1 cellular context compared by ENCODE assay signal in the genomic region with DNA sequence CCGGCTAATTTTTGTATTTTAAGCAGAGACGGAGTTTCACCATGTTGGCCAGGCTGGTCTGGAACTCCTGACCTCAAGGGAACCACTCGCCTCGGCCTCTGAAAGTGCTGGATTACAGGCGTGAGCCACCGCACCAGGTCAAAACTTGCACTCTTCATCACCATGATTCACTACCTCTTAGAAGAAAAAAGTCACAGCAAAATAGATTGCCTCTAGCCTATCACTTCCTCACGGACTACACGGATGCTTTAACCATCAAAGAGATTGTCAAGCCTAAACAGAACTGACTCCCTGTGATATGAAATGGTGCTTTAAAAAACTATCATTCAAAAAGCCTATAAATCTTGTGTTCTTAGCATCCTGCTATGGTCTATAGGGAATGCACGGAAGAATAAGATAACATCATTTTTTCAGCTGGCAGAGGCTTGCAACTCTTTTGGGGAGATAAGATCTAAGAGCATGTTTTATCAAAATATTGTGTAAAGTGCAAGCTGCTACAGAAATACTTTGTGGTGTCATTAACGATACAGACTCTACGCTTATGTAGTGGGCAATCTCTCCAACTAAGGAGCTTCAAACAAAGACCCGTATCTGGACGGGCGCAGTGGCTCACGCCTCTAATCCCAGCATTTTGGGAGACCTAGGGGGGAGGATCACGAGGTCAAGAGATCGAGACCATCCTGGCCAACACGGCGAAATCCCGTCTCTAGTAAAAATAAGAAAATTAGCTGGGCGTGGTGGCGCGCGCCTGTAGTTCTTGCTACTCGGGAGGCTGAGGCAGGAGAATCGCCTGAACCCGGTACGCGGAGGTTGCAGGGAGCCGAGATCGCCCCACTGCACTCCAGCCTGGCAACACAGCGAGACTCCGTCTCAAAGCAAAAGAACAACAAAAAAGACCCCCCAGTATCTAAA.
A peak's percentile ranks its signal among the peaks of the same experiment; 100 is the strongest.
TF ChIP-seq lines count a peak whose summit lies in the region.

No MANE protein-coding gene starts in this region.

TF ChIP-seq in K562, 482 proteins besides CTCF, POLR2A, EP300 and RAD21 (continued from another document and continues in another):
- TF ChIP-seq ZBTB40 (IDR thresholded peaks at IDR 0.05) (0 out of 2 replicates have a peak, but pooled peaks have one; percentile 4), ZBTB40 (CRISPR knock-in tag; IDR thresholded peaks at IDR 0.05) (peak; percentile 4; the same call in 1 of the 2 replicates), FOXK1 (CRISPR knock-in tag; IDR thresholded peaks at IDR 0.05; ENCODE audit: borderline replicate concordance) (peak; percentile 65; the same call in 1 of the 2 replicates), SAFB2 (IDR thresholded peaks at IDR 0.05; ENCODE audit: borderline replicate concordance, low read depth, low read length, severe bottlenecking) (no peak), MTF1 (CRISPR knock-in tag; IDR thresholded peaks at IDR 0.05; ENCODE audit: borderline replicate concordance) (peak; percentile 63; the same call in 1 of the 2 replicates), BHLHE40 (IDR thresholded peaks at IDR 0.05; ENCODE audit: low read length) (no peak), POLR2AphosphoS5 (IDR thresholded peaks at IDR 0.05; ENCODE audit: control insufficient read depth, insufficient read depth, low read depth, low read length) (no peak), POLR3A (IDR thresholded peaks at IDR 0.05; ENCODE audit: borderline replicate concordance, extremely low read depth, insufficient read depth, insufficient read length) (peak; percentile 65), KDM1A (IDR thresholded peaks at IDR 0.05) (peak; percentile 53 to 60), NCOA6 (IDR thresholded peaks at IDR 0.05) (no peak), TAF1 (IDR thresholded peaks at IDR 0.05; ENCODE audit: control insufficient read depth, extremely low read depth, insufficient read depth, low read length, severe bottlenecking) (no peak), KLF1 (tag; IDR thresholded peaks at IDR 0.05) (no peak), TFAP4 (CRISPR knock-in tag; IDR thresholded peaks at IDR 0.05; ENCODE audit: borderline replicate concordance) (no peak; the same call in 1 of the 2 replicates), ZBTB17 (CRISPR knock-in tag; IDR thresholded peaks at IDR 0.05) (no peak), BRF1 (IDR thresholded peaks at IDR 0.05; ENCODE audit: borderline replicate concordance, extremely low read depth, insufficient read length) (no peak), HDGF (IDR thresholded peaks at IDR 0.05) (no peak), NR1H2 (CRISPR knock-in tag; IDR thresholded peaks at IDR 0.05) (peak; percentile 15; the same call in 1 of the 2 replicates), NR3C1 (CRISPR knock-in tag; IDR thresholded peaks at IDR 0.05) (no peak), ZNF197 (CRISPR knock-in tag; IDR thresholded peaks at IDR 0.05; ENCODE audit: low read depth) (no peak), ZNF77 (CRISPR knock-in tag; IDR thresholded peaks at IDR 0.05) (no peak), TEAD1 (CRISPR knock-in tag; IDR thresholded peaks at IDR 0.05) (0 out of 4 replicates have a peak, but pooled peaks of 1 of the 2 experiments have one; percentile 32), ZNF212 (CRISPR knock-in tag; IDR thresholded peaks at IDR 0.05) (0 out of 2 replicates have a peak, but pooled peaks have one; percentile 23), PRDM10 (IDR thresholded peaks at IDR 0.05; ENCODE audit: partially characterized antibody) (no peak)
- TF ChIP-seq, protein P1, sequence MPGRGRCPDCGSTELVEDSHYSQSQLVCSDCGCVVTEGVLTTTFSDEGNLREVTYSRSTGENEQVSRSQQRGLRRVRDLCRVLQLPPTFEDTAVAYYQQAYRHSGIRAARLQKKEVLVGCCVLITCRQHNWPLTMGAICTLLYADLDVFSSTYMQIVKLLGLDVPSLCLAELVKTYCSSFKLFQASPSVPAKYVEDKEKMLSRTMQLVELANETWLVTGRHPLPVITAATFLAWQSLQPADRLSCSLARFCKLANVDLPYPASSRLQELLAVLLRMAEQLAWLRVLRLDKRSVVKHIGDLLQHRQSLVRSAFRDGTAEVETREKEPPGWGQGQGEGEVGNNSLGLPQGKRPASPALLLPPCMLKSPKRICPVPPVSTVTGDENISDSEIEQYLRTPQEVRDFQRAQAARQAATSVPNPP (IDR thresholded peaks at IDR 0.05; ENCODE audit: borderline replicate concordance, insufficient read depth, insufficient read length): no peak
- TF ChIP-seq, protein P2, sequence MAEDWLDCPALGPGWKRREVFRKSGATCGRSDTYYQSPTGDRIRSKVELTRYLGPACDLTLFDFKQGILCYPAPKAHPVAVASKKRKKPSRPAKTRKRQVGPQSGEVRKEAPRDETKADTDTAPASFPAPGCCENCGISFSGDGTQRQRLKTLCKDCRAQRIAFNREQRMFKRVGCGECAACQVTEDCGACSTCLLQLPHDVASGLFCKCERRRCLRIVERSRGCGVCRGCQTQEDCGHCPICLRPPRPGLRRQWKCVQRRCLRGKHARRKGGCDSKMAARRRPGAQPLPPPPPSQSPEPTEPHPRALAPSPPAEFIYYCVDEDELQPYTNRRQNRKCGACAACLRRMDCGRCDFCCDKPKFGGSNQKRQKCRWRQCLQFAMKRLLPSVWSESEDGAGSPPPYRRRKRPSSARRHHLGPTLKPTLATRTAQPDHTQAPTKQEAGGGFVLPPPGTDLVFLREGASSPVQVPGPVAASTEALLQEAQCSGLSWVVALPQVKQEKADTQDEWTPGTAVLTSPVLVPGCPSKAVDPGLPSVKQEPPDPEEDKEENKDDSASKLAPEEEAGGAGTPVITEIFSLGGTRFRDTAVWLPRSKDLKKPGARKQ (CRISPR knock-in tag; IDR thresholded peaks at IDR 0.05): no peak
- TF ChIP-seq, protein P3, sequence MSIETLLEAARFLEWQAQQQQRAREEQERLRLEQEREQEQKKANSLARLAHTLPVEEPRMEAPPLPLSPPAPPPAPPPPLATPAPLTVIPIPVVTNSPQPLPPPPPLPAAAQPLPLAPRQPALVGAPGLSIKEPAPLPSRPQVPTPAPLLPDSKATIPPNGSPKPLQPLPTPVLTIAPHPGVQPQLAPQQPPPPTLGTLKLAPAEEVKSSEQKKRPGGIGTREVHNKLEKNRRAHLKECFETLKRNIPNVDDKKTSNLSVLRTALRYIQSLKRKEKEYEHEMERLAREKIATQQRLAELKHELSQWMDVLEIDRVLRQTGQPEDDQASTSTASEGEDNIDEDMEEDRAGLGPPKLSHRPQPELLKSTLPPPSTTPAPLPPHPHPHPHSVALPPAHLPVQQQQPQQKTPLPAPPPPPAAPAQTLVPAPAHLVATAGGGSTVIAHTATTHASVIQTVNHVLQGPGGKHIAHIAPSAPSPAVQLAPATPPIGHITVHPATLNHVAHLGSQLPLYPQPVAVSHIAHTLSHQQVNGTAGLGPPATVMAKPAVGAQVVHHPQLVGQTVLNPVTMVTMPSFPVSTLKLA (conservative IDR thresholded peaks at IDR 0.05): no peak
- TF ChIP-seq, protein P4, sequence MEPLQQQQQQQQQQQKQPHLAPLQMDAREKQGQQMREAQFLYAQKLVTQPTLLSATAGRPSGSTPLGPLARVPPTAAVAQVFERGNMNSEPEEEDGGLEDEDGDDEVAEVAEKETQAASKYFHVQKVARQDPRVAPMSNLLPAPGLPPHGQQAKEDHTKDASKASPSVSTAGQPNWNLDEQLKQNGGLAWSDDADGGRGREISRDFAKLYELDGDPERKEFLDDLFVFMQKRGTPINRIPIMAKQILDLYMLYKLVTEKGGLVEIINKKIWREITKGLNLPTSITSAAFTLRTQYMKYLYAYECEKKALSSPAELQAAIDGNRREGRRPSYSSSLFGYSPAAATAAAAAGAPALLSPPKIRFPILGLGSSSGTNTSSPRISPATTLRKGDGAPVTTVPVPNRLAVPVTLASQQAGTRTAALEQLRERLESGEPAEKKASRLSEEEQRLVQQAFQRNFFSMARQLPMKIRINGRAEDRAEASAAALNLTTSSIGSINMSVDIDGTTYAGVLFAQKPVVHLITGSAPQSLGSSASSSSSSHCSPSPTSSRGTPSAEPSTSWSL (CRISPR knock-in tag; IDR thresholded peaks at IDR 0.05; ENCODE audit: borderline replicate concordance): no peak
